15 cellular contexts compared by ENCODE assay signal in genomic region chr1:18751425-18751824, GRCh38.
"Had no signal": no experiment of that assay in that cellular context is flagged by ENCODE, and none has a peak within 500 bp of the region (broad histone marks: within the 10 kb centered on the region; RNA-seq: fewer than 3 reads in every experiment).

No MANE protein-coding gene starts in this region.

- ATAC-seq: activated CD8-positive, alpha-beta T cell treated with anti-CD3 and anti-CD28 coated beads, Interleukin-2, amount 10 ng/mL, durations not matched to agents 7 days and 5 days; foreskin keratinocyte; left colon; mucosa of descending colon; natural killer cell; right cardiac atrium; stimulated activated effector memory CD8-positive, alpha-beta T cell treated with anti-CD3 and anti-CD28 coated beads, Interleukin-12 subunit alpha, Interleukin-12 subunit beta, amount 100 ng/mL, for 72 hours had no signal

- H3K27ac Mint-ChIP-seq: activated CD8-positive, alpha-beta T cell treated with anti-CD3 and anti-CD28 coated beads, Interleukin-2, amount 10 ng/mL, durations not matched to agents 7 days and 5 days; natural killer cell; progenitor cell of endocrine pancreas; stimulated activated effector memory CD8-positive, alpha-beta T cell treated with anti-CD3 and anti-CD28 coated beads, Interleukin-12 subunit alpha, Interleukin-12 subunit beta, amount 100 ng/mL, for 72 hours had no signal

- H3K36me3 Mint-ChIP-seq: stimulated activated effector memory CD8-positive, alpha-beta T cell treated with anti-CD3 and anti-CD28 coated beads, Interleukin-12 subunit alpha, Interleukin-12 subunit beta, amount 100 ng/mL, for 72 hours had no signal

- DNase-seq: activated CD4-positive, alpha-beta T cell treated with anti-CD3 and anti-CD28 coated beads for 48 hours; activated CD8-positive, alpha-beta T cell treated with anti-CD3 and anti-CD28 coated beads, Interleukin-2, amount 10 ng/mL, durations not matched to agents 7 days and 5 days; activated naive CD4-positive, alpha-beta T cell treated with Interleukin-2 at 50 U/mL for 16 hours; caudate nucleus; colonic mucosa; effector CD4-positive, alpha-beta T cell; foreskin keratinocyte; left colon; mammary epithelial cell; natural killer cell; occipital lobe; right cardiac atrium had no signal
